In genomic region chr17:40564883-40565744, GRCh38 we compare ENCODE assay signal across 9 cellular contexts. TPM values are rescaled to one million over a fixed set of nuclear protein-coding genes. Genes with fewer than 3 reads are reported as not detected.
DNase-seq lines count a peak whose midpoint lies in the region; ATAC-seq and TF ChIP-seq lines count a peak whose summit lies in the region.
"Had no signal": no experiment of that assay in that cellular context is flagged by ENCODE, and none has a peak within 500 bp of the region (broad histone marks: within the 10 kb centered on the region; RNA-seq: fewer than 3 reads in every experiment).

CCR7 (minus strand) TSS chr17:40565472; CDS start chr17:40565409, 63 bp downstream.

- H3K4me1 ChIP-seq in CD4-positive, CD25-positive, alpha-beta regulatory T cell (ENCODE audit: control insufficient read depth, insufficient read depth, low read length, poor library complexity, severe bottlenecking) = peaks cover 69% of the 10 kb centered on the region
- H3K4me1 ChIP-seq in OCI-LY1 (ENCODE audit: insufficient read depth, low read length, severe bottlenecking) (peaks cover 38% of the 10 kb centered on the region), neuronal stem cell (ENCODE audit: control insufficient read depth in 2 of 2, insufficient read depth in 1 of 2, low read depth in 1 of 2, low read length in 2 of 2) (peaks cover under 1 to 7% of the 10 kb centered on the region in 2 donors)

- WGBS in neuronal stem cell (ENCODE audit: extremely low coverage in 2 of 2, insufficient read length in 2 of 2, insufficient replicate concordance in 1 of 2), 2 donors = no CpG with 5 or more reads among the region's 12 CpGs

- H3K27ac ChIP-seq in CD4-positive, CD25-positive, alpha-beta regulatory T cell (ENCODE audit: insufficient read depth, low read length, poor library complexity, severe bottlenecking) = peak within 1 kb of the TSS; percentile 95
- H3K27ac ChIP-seq in OCI-LY1 (ENCODE audit: low read depth, low read length, poor library complexity, severe bottlenecking) = no peak within 1 kb of the TSS
- no peak within 1 kb of the TSS for H3K27ac ChIP-seq in neuronal stem cell (replicated peaks; ENCODE audit: low read length)
- H3K27ac ChIP-seq: tibial artery had no signal

- H3K14ac ChIP-seq in neuronal stem cell (ENCODE audit: low read length) = no peak within 1 kb of the TSS

- DNase-seq in CD4-positive, CD25-positive, alpha-beta regulatory T cell = peak; percentile 83 to 93 (median 86)
- peak; percentile 76 for DNase-seq in activated T-cell treated with anti-CD3 and anti-CD28 coated beads, Interleukin-2, amount 50 U/mL, for 4 hours
- DNase-seq in neuronal stem cell (ENCODE audit: low spot score) (no peak), NCI-H748 treated with DMSO at 0.1 percent for 48 hours (lab: John Stamatoyannopoulos, UW) (no peak), LoVo (ENCODE audit: low spot score) (no peak)

- H3K18ac ChIP-seq in neuronal stem cell (ENCODE audit: low read length) = no peak within 1 kb of the TSS

- H3K4me3 ChIP-seq in CD4-positive, CD25-positive, alpha-beta regulatory T cell (ENCODE audit: low read depth, low read length) = peak within 1 kb of the TSS; percentile 98
- no peak within 1 kb of the TSS for H3K4me3 ChIP-seq in OCI-LY1 (ENCODE audit: low read depth, low read length, poor library complexity, severe bottlenecking)
- H3K4me3 ChIP-seq in neuronal stem cell (ENCODE audit: low read length in 2 of 2) = no peak within 1 kb of the TSS
- H3K4me3 ChIP-seq: tibial artery had no signal

- no peaks in the 10 kb centered on the region for H3K27me3 Mint-ChIP-seq in CD4-positive, CD25-positive, alpha-beta regulatory T cell
- no peaks in the 10 kb centered on the region for H3K27me3 Mint-ChIP-seq in activated T-cell treated with anti-CD3 and anti-CD28 coated beads, Interleukin-2, amount 50 U/mL, for 4 hours (ENCODE audit: low read depth)

- no peaks in the 10 kb centered on the region for H4K20me1 ChIP-seq in OCI-LY1 (ENCODE audit: insufficient read depth, low read length)

- H2BK15ac ChIP-seq in neuronal stem cell (ENCODE audit: low read length) = no peak within 1 kb of the TSS

- H4K8ac ChIP-seq in neuronal stem cell (ENCODE audit: low read depth, low read length) = no peak within 1 kb of the TSS

- H3K23ac ChIP-seq in neuronal stem cell (ENCODE audit: low read depth, low read length, poor library complexity) = no peak within 1 kb of the TSS

- no peak within 1 kb of the TSS for H2BK5ac ChIP-seq in neuronal stem cell (ENCODE audit: low read length)

- no peak within 1 kb of the TSS for H3K4ac ChIP-seq in neuronal stem cell (ENCODE audit: low read length)

- H3K9me3 Mint-ChIP-seq in CD4-positive, CD25-positive, alpha-beta regulatory T cell = peaks cover 0 to 3% (median 0%) of the 10 kb centered on the region in 7 donors
- H3K9me3 Mint-ChIP-seq in activated T-cell treated with anti-CD3 and anti-CD28 coated beads, Interleukin-2, amount 50 U/mL, for 4 hours = no peaks in the 10 kb centered on the region

- no peak within 1 kb of the TSS for H2AFZ ChIP-seq in OCI-LY1 (ENCODE audit: low read length)
- peak within 1 kb of the TSS; percentile 29 for H2AFZ ChIP-seq in neuronal stem cell (ENCODE audit: low read length)

- peak within 1 kb of the TSS; percentile 91 to 95 (median 94) for H3K4me3 Mint-ChIP-seq in CD4-positive, CD25-positive, alpha-beta regulatory T cell
- peak within 1 kb of the TSS; percentile 97 for H3K4me3 Mint-ChIP-seq in activated T-cell treated with anti-CD3 and anti-CD28 coated beads, Interleukin-2, amount 50 U/mL, for 4 hours

- H2BK12ac ChIP-seq in neuronal stem cell (ENCODE audit: low read length) = no peak within 1 kb of the TSS

- H3F3A ChIP-seq in OCI-LY1 (ENCODE audit: insufficient read depth, low read length) = no peaks in the 10 kb centered on the region

- TF ChIP-seq CTCF in OCI-LY1 (IDR thresholded peaks at IDR 0.05; ENCODE audit: low read length) = no peak

- peaks cover 0 to 85% (median 36%) of the 10 kb centered on the region in 4 donors for H3K4me1 Mint-ChIP-seq in CD4-positive, CD25-positive, alpha-beta regulatory T cell
- H3K4me1 Mint-ChIP-seq in activated T-cell treated with anti-CD3 and anti-CD28 coated beads, Interleukin-2, amount 50 U/mL, for 4 hours (ENCODE audit: low read depth) = peaks cover 82% of the 10 kb centered on the region

- H3K9me3 ChIP-seq in CD4-positive, CD25-positive, alpha-beta regulatory T cell (ENCODE audit: control insufficient read depth in 2 of 2, low read length in 2 of 2) = no peaks in the 10 kb centered on the region
- H3K9me3 ChIP-seq in OCI-LY1 (ENCODE audit: low read length) = peaks cover 8% of the 10 kb centered on the region
- peaks cover 6 to 8% of the 10 kb centered on the region in 2 donors for H3K9me3 ChIP-seq in neuronal stem cell (replicated peaks in 1 of 2; ENCODE audit: control insufficient read depth in 2 of 2, insufficient read depth in 1 of 2, low read depth in 1 of 2, low read length in 2 of 2)
- H3K9me3 ChIP-seq: tibial artery had no signal

- H2AK5ac ChIP-seq in neuronal stem cell (ENCODE audit: low read depth, low read length) = no peak within 1 kb of the TSS

- peak within 1 kb of the TSS; percentile 94 to 100 (median 97) for H3K27ac Mint-ChIP-seq in CD4-positive, CD25-positive, alpha-beta regulatory T cell

- H3K79me2 ChIP-seq in OCI-LY1 (ENCODE audit: insufficient read depth, low read length) = no peaks in the 10 kb centered on the region

- H3K9me2 ChIP-seq in OCI-LY1 (ENCODE audit: low read depth, low read length) = no peaks in the 10 kb centered on the region

- H3K36me3 Mint-ChIP-seq in CD4-positive, CD25-positive, alpha-beta regulatory T cell = peaks cover 46% of the 10 kb centered on the region
- H3K36me3 Mint-ChIP-seq in activated T-cell treated with anti-CD3 and anti-CD28 coated beads, Interleukin-2, amount 50 U/mL, for 4 hours (ENCODE audit: insufficient read depth) = peaks cover 31% of the 10 kb centered on the region

- H3K36me3 ChIP-seq in CD4-positive, CD25-positive, alpha-beta regulatory T cell (ENCODE audit: control insufficient read depth, insufficient read depth, low read length) = peaks cover 6% of the 10 kb centered on the region
- H3K36me3 ChIP-seq in OCI-LY1 (ENCODE audit: insufficient read depth, low read length) (no peaks in the 10 kb centered on the region), neuronal stem cell (replicated peaks in 1 of 2; ENCODE audit: control insufficient read depth in 2 of 2, insufficient read depth in 2 of 2, low read length in 2 of 2) (no peaks in the 10 kb centered on the region)
- H3K36me3 ChIP-seq: tibial artery had no signal

- ATAC-seq in CD4-positive, CD25-positive, alpha-beta regulatory T cell (ENCODE audit: low read depth in 2 of 2) = peak; percentile 62 to 70
- ATAC-seq in activated T-cell treated with anti-CD3 and anti-CD28 coated beads, Interleukin-2, amount 50 U/mL, for 4 hours = peak; percentile 37
- ATAC-seq in HG03045 (IDR thresholded peaks at IDR 0.05; ENCODE audit: unreplicated experiment) (no peak), GM19328 (IDR thresholded peaks at IDR 0.05; ENCODE audit: unreplicated experiment) (no peak)

- H3K79me1 ChIP-seq in neuronal stem cell (ENCODE audit: low read depth, low read length) = no peaks in the 10 kb centered on the region

- no peak within 1 kb of the TSS for H4K91ac ChIP-seq in neuronal stem cell (ENCODE audit: low read depth, low read length, poor library complexity)

- no peaks in the 10 kb centered on the region for H3K27me3 ChIP-seq in CD4-positive, CD25-positive, alpha-beta regulatory T cell (ENCODE audit: control insufficient read depth, insufficient read depth, low read length)
- peaks cover 10% of the 10 kb centered on the region for H3K27me3 ChIP-seq in OCI-LY1 (ENCODE audit: insufficient read depth, low read length)
- no peaks in the 10 kb centered on the region for H3K27me3 ChIP-seq in neuronal stem cell (ENCODE audit: control insufficient read depth in 3 of 3, insufficient read depth in 3 of 3, low read depth in 1 of 3, low read length in 3 of 3)

- H2BK120ac ChIP-seq in neuronal stem cell (ENCODE audit: low read depth, low read length) = no peak within 1 kb of the TSS

- H3K4me2 ChIP-seq in OCI-LY1 (ENCODE audit: low read length) = peak within 1 kb of the TSS; percentile 30; the same call in 1 of the 2 replicates
- H3K4me2 ChIP-seq in neuronal stem cell (ENCODE audit: insufficient read depth, low read length, poor library complexity, severe bottlenecking) = no peak within 1 kb of the TSS

- H3K9ac ChIP-seq in OCI-LY1 (ENCODE audit: low read length) = no peak within 1 kb of the TSS
- H3K9ac ChIP-seq in neuronal stem cell (ENCODE audit: low read depth, low read length, poor library complexity) = no peak within 1 kb of the TSS

RNA-seq across cellular contexts. Expression of gene CCR7, which starts in this region (rescaled TPM):
- total RNA-seq in CD4-positive, CD25-positive, alpha-beta regulatory T cell = 192 TPM
- polyA plus RNA-seq in CD4-positive, CD25-positive, alpha-beta regulatory T cell = 100 to 1,000 TPM; 351 to 828 (median 609) TPM
- total RNA-seq in activated T-cell treated with anti-CD3 and anti-CD28 coated beads, Interleukin-2, amount 50 U/mL, for 4 hours = 100 to 1,000 TPM in 2 of 3 donors, 10 to 100 TPM in 1; 77.3 to 109 (median 108) TPM
- 0.10 TPM for polyA plus RNA-seq in neuronal stem cell (2013, experiment 1 of 2)
- polyA plus RNA-seq in neuronal stem cell (2013, experiment 2 of 2) = 0.06 TPM

Comparison
In these comparisons a context has a peak if more than half of its experiments do, and no peak if none do; other contexts are left out.
1. ATAC-seq: peak in CD4-positive, CD25-positive, alpha-beta regulatory T cell (2 of 2) and activated T-cell treated with anti-CD3 and anti-CD28 coated beads, Interleukin-2, amount 50 U/mL, for 4 hours (2 of 2); none in HG03045 (single experiment) and GM19328 (single experiment).
2. DNase-seq: peak in CD4-positive, CD25-positive, alpha-beta regulatory T cell (3 of 3) and activated T-cell treated with anti-CD3 and anti-CD28 coated beads, Interleukin-2, amount 50 U/mL, for 4 hours (single experiment); none in neuronal stem cell (single experiment), NCI-H748 treated with DMSO at 0.1 percent for 48 hours (single experiment) and LoVo (single experiment).